Comparison of ENCODE assay signal across 21 cellular contexts in genomic region chr16:84768061-84768797, GRCh38. TPM values are rescaled to one million over a fixed set of nuclear protein-coding genes. Genes with fewer than 3 reads are reported as not detected.
DNase-seq lines count a peak whose midpoint lies in the region; ATAC-seq, FAIRE-seq and TF ChIP-seq lines count a peak whose summit lies in the region.
"Had no signal": no experiment of that assay in that cellular context is flagged by ENCODE, and none has a peak within 500 bp of the region (broad histone marks: within the 10 kb centered on the region; RNA-seq: fewer than 3 reads in every experiment).

No MANE protein-coding gene starts in this region.

- FAIRE-seq in K562 (lab: Jason Lieb, UNC): no peak

- H4K91ac ChIP-seq in IMR-90 (ENCODE audit: insufficient read depth, low read depth, low read length): no peak overlapping the region

- peaks cover 8% of the 10 kb centered on the region; the same call in 1 of the 3 replicates for H3K79me2 ChIP-seq in K562 (ENCODE audit: control insufficient read depth, insufficient read depth, low read length)

- dilution Hi-C loops in IMR-90 (cut with HindIII; ENCODE audit: low sequenced_read_pairs, unreplicated experiment): no loop called here

- peaks cover 55% of the 10 kb centered on the region for H3K36me3 ChIP-seq in IMR-90 (ENCODE audit: control insufficient read depth, insufficient read depth, low read length)
- H3K36me3 ChIP-seq in K562 (ENCODE audit: control insufficient read depth, insufficient read depth, low read length): peaks cover 90% of the 10 kb centered on the region
- H3K36me3 ChIP-seq: uterus had no signal

- TF ChIP-seq RAD21 in IMR-90 (IDR thresholded peaks at IDR 0.05; ENCODE audit: low read length) (no peak), K562 (CRISPR knock-in tag; conservative IDR thresholded peaks at IDR 0.05 in 1 of 2, IDR thresholded peaks at IDR 0.05 in 1 of 2) (no peak)

- no peak overlapping the region for H4K8ac ChIP-seq in IMR-90 (ENCODE audit: low read depth in 2 of 2, low read length in 2 of 2)

- H3K4me3 ChIP-seq in IMR-90 (ENCODE audit: insufficient read depth, low read depth, low read length): no peak overlapping the region
- no peak overlapping the region for H3K4me3 ChIP-seq in K562
- H3K4me3 ChIP-seq: dorsolateral prefrontal cortex, left lung, neural progenitor cell, suprapubic skin, uterus had no signal

- H3K9me3 ChIP-seq in IMR-90 (ENCODE audit: control insufficient read depth, insufficient read depth, low read length) (no peaks in the 10 kb centered on the region), K562 (replicated peaks; ENCODE audit: control insufficient read depth, insufficient read depth, low read depth, low read length) (no peaks in the 10 kb centered on the region)
- H3K9me3 ChIP-seq: left lung, suprapubic skin, uterus had no signal

- no peaks in the 10 kb centered on the region for H3K9me3 Mint-ChIP-seq in activated T-cell treated with anti-CD3 and anti-CD28 coated beads, Interleukin-2, amount 50 U/mL, for 72 hours
- H3K9me3 Mint-ChIP-seq: activated B cell treated with CpG ODN at 0.5 μM for 24 hours, neural progenitor cell had no signal

- H3K4me1 ChIP-seq in IMR-90 (ENCODE audit: control insufficient read depth, insufficient read depth, low read length): peaks cover 24% of the 10 kb centered on the region
- H3K4me1 ChIP-seq in K562 (replicated peaks in 1 of 2; ENCODE audit: control insufficient read depth in 2 of 2, insufficient read depth in 2 of 2, low read length in 2 of 2): no peaks in the 10 kb centered on the region
- H3K4me1 ChIP-seq: neural progenitor cell, suprapubic skin, uterus had no signal

- intact Hi-C loops in IMR-90 (cut with micrococcal nuclease) (no loop called here), K562 (cut with micrococcal nuclease) (no loop called here), sciatic nerve (cut with DNase I) (no loop called here)

- no peaks in the 10 kb centered on the region for H3K27me3 Mint-ChIP-seq in activated T-cell treated with anti-CD3 and anti-CD28 coated beads, Interleukin-2, amount 50 U/mL, for 72 hours (ENCODE audit: low read depth)
- H3K27me3 Mint-ChIP-seq: activated B cell treated with CpG ODN at 0.5 μM for 24 hours had no signal

- POLR2A ChIA-PET in IMR-90 (lab: Charles Lee; ENCODE audit: unreplicated experiment) (no interaction called here), K562 (lab: Yijun Ruan, JAX) (interaction anchor here (1.1 to 1.3 kb wide), 2 partner anchors 13 to 21 kb away, joined by 3 read pairs; no protein-coding TSS in a partner anchor)

- TF ChIP-seq CTCF in IMR-90 (conservative IDR thresholded peaks at IDR 0.05; ENCODE audit: low read depth, low read length) (no peak), K562 (IDR thresholded peaks at IDR 0.05 in 2 of 3, conservative IDR thresholded peaks at IDR 0.05 in 1 of 3; ENCODE audit: insufficient read depth in 2 of 3, low read depth in 1 of 3, low read length in 3 of 3) (no peak)

- H4K20me1 ChIP-seq in IMR-90 (ENCODE audit: insufficient read depth, low read length): no peaks in the 10 kb centered on the region
- peaks cover 7% of the 10 kb centered on the region; the same call in 1 of the 2 replicates for H4K20me1 ChIP-seq in K562 (replicated peaks; ENCODE audit: control insufficient read depth, insufficient read depth, low read length)

- H3K14ac ChIP-seq in IMR-90 (replicated peaks; ENCODE audit: low read depth, low read length): no peak overlapping the region

- H3K27me3 ChIP-seq in IMR-90 (ENCODE audit: control insufficient read depth, insufficient read depth, low read length) (no peaks in the 10 kb centered on the region), K562 (ENCODE audit: control insufficient read depth in 2 of 2, insufficient read depth in 2 of 2, low read length in 2 of 2) (no peaks in the 10 kb centered on the region)
- H3K27me3 ChIP-seq: dorsolateral prefrontal cortex, left lung, neural progenitor cell, suprapubic skin, uterus had no signal

- DNase-seq in activated T-cell treated with anti-CD3 and anti-CD28 coated beads, Interleukin-2, amount 50 U/mL, for 72 hours: no peak
- no peak for DNase-seq in activated T-cell treated with anti-CD3 and anti-CD28 coated beads, Interleukin-2, amount 50 U/mL, for 1 hour
- DNase-seq in IMR-90: no peak
- DNase-seq in K562 (ENCODE audit: extremely low read depth in 1 of 4, low spot score in 3 of 4): no peak
- no peak for DNase-seq in sciatic nerve (ENCODE audit: low spot score)
- no peak for DNase-seq in NOMO-1 treated with DMSO at 0.1 percent for 48 hours (lab: John Stamatoyannopoulos, UW; ENCODE audit: unreplicated experiment)
- DNase-seq in cerebellar nuclear complex (lab: John Stamatoyannopoulos, UW): no peak
- DNase-seq in dedifferentiated amniotic fluid mesenchymal stem cell (ENCODE audit: extremely low spot score): no peak
- DNase-seq: ACHN; activated B cell treated with CpG ODN at 0.5 μM for 24 hours; DMS79 treated with DMSO at 0.1 percent for 48 hours; dorsolateral prefrontal cortex; erythroblast; left lung; NCI-H1436; NCI-H69; stimulated activated CD4-positive, alpha-beta T cell treated with anti-CD3 and anti-CD28 coated beads, Interleukin-12 subunit alpha, Interleukin-12 subunit beta, amount 100 ng/mL, for 4 hours; uterus had no signal

- peaks cover 37 to 70% of the 10 kb centered on the region in 2 experiments; a peak in 3 of 4 replicates for H3K79me1 ChIP-seq in IMR-90 (ENCODE audit: low read depth in 1 of 2, low read length in 2 of 2)

- H3K4me3 Mint-ChIP-seq in activated T-cell treated with anti-CD3 and anti-CD28 coated beads, Interleukin-2, amount 50 U/mL, for 72 hours: peak overlapping the region in 1 of 2 donors; percentile 30
- H3K4me3 Mint-ChIP-seq: activated B cell treated with CpG ODN at 0.5 μM for 24 hours, neural progenitor cell had no signal

- H3K18ac ChIP-seq in IMR-90 (ENCODE audit: low read depth, low read length): peak overlapping the region; percentile 53

- no peak overlapping the region for H2BK120ac ChIP-seq in IMR-90 (ENCODE audit: low read depth, low read length)

- H3K9ac ChIP-seq in IMR-90 (ENCODE audit: low read depth, low read length) (no peak overlapping the region), K562 (ENCODE audit: insufficient read depth in 1 of 2, low read depth in 2 of 2, low read length in 2 of 2) (no peak overlapping the region)
- H3K9ac ChIP-seq: neural progenitor cell had no signal

- no peak overlapping the region for H3K4me2 ChIP-seq in IMR-90 (ENCODE audit: low read depth, low read length)
- no peak overlapping the region for H3K4me2 ChIP-seq in K562 (ENCODE audit: insufficient read depth, low read length)
- H3K4me2 ChIP-seq: neural progenitor cell had no signal

- in situ Hi-C loops in IMR-90 (cut with MboI; ENCODE audit: low sequenced_read_pairs): no loop called here
- in situ Hi-C loops in K562 (cut with MboI): no loop called here

- no peak for TF ChIP-seq POLR2A in IMR-90 (IDR thresholded peaks at IDR 0.05; ENCODE audit: low read depth, low read length)
- no peak for TF ChIP-seq POLR2A in K562 (conservative IDR thresholded peaks at IDR 0.05)

- no peak overlapping the region for H2BK5ac ChIP-seq in IMR-90 (ENCODE audit: low read depth, low read length, poor library complexity, severe bottlenecking)

- H3K9me1 ChIP-seq in IMR-90 (ENCODE audit: insufficient read depth, low read length): peaks cover 21% of the 10 kb centered on the region
- H3K9me1 ChIP-seq in K562 (ENCODE audit: control insufficient read depth, insufficient read depth, low read length): no peaks in the 10 kb centered on the region

- TF ChIP-seq EP300 in K562 (IDR thresholded peaks at IDR 0.05; ENCODE audit: low read length): no peak

- H3K36me3 Mint-ChIP-seq in activated T-cell treated with anti-CD3 and anti-CD28 coated beads, Interleukin-2, amount 50 U/mL, for 72 hours (ENCODE audit: insufficient read depth in 2 of 2): peaks cover 19 to 48% of the 10 kb centered on the region in 2 donors

- no peak overlapping the region for H2AFZ ChIP-seq in IMR-90 (replicated peaks; ENCODE audit: low read length, poor library complexity)
- H2AFZ ChIP-seq in K562 (ENCODE audit: low read depth, low read length): no peak overlapping the region
- H2AFZ ChIP-seq: neural progenitor cell had no signal

- no peak overlapping the region for H3K56ac ChIP-seq in IMR-90 (ENCODE audit: extremely low read depth, insufficient read depth, low read length)

- H2AK5ac ChIP-seq in IMR-90 (ENCODE audit: low read depth, low read length): no peak overlapping the region

- CTCF ChIA-PET in IMR-90 (lab: Yijun Ruan, JAX) (interaction anchor here (0.9 to 1.0 kb wide), 2 partner anchors 13 to 30 kb away, joined by 3 read pairs; no protein-coding TSS in a partner anchor), K562 (lab: Yijun Ruan, JAX; ENCODE audit: low intra/inter-chr PET ratio) (no interaction called here)

- peaks cover 52% of the 10 kb centered on the region for H3K4me1 Mint-ChIP-seq in activated T-cell treated with anti-CD3 and anti-CD28 coated beads, Interleukin-2, amount 50 U/mL, for 72 hours (ENCODE audit: low read depth)
- H3K4me1 Mint-ChIP-seq: activated B cell treated with CpG ODN at 0.5 μM for 24 hours, neural progenitor cell had no signal

- BruUV-seq in IMR-90 (replicated peaks; lab: Mats Ljungman, UMichigan) (no TSS peak), K562 (replicated peaks; lab: Mats Ljungman, UMichigan) (no TSS peak)

- no peak overlapping the region for H3K23ac ChIP-seq in IMR-90 (ENCODE audit: low read depth, low read length)

- peak overlapping the region; percentile 72 for H3K27ac Mint-ChIP-seq in activated T-cell treated with anti-CD3 and anti-CD28 coated beads, Interleukin-2, amount 50 U/mL, for 72 hours
- H3K27ac Mint-ChIP-seq: activated B cell treated with CpG ODN at 0.5 μM for 24 hours, neural progenitor cell had no signal

- H2AK9ac ChIP-seq in IMR-90 (replicated peaks; ENCODE audit: low read depth, low read length, poor library complexity): no peak overlapping the region

- H2BK20ac ChIP-seq in IMR-90 (ENCODE audit: low read depth, low read length): no peak overlapping the region

- no peak overlapping the region for H3K4ac ChIP-seq in IMR-90 (ENCODE audit: low read depth, low read length)

- no peak overlapping the region for H2BK15ac ChIP-seq in IMR-90 (ENCODE audit: low read depth, low read length)

- peak overlapping the region; percentile 52; the same call in 1 of the 2 replicates for H3K27ac ChIP-seq in IMR-90 (ENCODE audit: insufficient read depth, low read length)
- H3K27ac ChIP-seq in K562 (ENCODE audit: extremely low read depth, low read depth, low read length): no peak overlapping the region
- H3K27ac ChIP-seq: left lung, suprapubic skin had no signal

- H4K5ac ChIP-seq in IMR-90 (ENCODE audit: low read depth, low read length): no peak overlapping the region

- no CpG with 5 or more reads among the region's 4 CpGs for WGBS in IMR-90 (ENCODE audit: extremely low coverage in 2 of 2, insufficient read length in 1 of 2), 2 experiments
- 87% methylated on average over 4 of the region's 4 CpGs for WGBS in K562 (ENCODE audit: insufficient coverage, low coverage, missing lambda C conversion rate)

- ATAC-seq in activated T-cell treated with anti-CD3 and anti-CD28 coated beads, Interleukin-2, amount 50 U/mL, for 72 hours (replicated peaks in 1 of 2): no peak
- ATAC-seq in IMR-90 (ENCODE audit: low read depth) (no peak), K562 (no peak), sciatic nerve (peak; percentile 25)
- ATAC-seq: left lung, Right ventricle myocardium inferior had no signal

RNA-seq across cellular contexts. Expression of gene CRISPLD2, which starts 51.6 kb away (rescaled TPM):
- total RNA-seq in activated T-cell treated with anti-CD3 and anti-CD28 coated beads, Interleukin-2, amount 50 U/mL, for 72 hours: under 1 TPM; 0.38 to 0.51 TPM
- total RNA-seq in IMR-90 (2012; rRNA removed) (35.0 and 37.5 TPM in 2 replicates), K562 (2014; rRNA removed) (0.12 TPM in 1 of 2 replicates, not detected in the other), K562 (2014; rRNA removed; fragmentation: Illumina TruSeq; extraction: Trizol) (0.04 and 0.10 TPM in 2 replicates), K562 (2015; rRNA removed; fragmentation: Illumina TruSeq; extraction: Trizol) (not detected in 2 replicates), K562 (2021) (0.22 and 0.24 TPM in 2 replicates), sciatic nerve (118 TPM)
- polyA plus RNA-seq in IMR-90 (2012; rRNA removed) (21.3 and 23.1 TPM in 2 replicates), K562 (2011; rRNA removed) (0.05 TPM in 1 of 2 replicates, not detected in the other), K562 (2014; fragmentation: Illumina TruSeq; extraction: Trizol) (0.03 and 0.06 TPM in 2 replicates), K562 (2014; fragmentation: Nextera tagmentation; extraction: Ambion mirVana) (under 1 TPM in 1 of 2 experiments, not detected in 1; 0.03 TPM), K562 (2014; rRNA removed) (0.08 TPM in 1 of 2 replicates, not detected in the other)
- polyA plus RNA-seq in IMR-90 (2012; cell fraction: cytosol; rRNA removed): 17.6 and 30.1 TPM in 2 replicates
- 26.7 and 30.7 TPM in 2 replicates for polyA plus RNA-seq in IMR-90 (2012; cell fraction: nucleus; rRNA removed; ENCODE audit: low replicate concordance)
- total RNA-seq in K562 (2011; cell fraction: chromatin; rRNA removed; ENCODE audit: low replicate concordance): 0.42 TPM in 1 of 2 replicates, not detected in the other
- 0.13 and 0.17 TPM in 2 replicates for total RNA-seq in K562 (2011; cell fraction: nucleolus; rRNA removed)
- 0.31 TPM in 1 of 2 replicates, not detected in the other for total RNA-seq in K562 (2011; cell fraction: nucleoplasm; rRNA removed)
- polyA plus RNA-seq in K562 (2011; cell fraction: cytosol; rRNA removed): 0.03 and 0.19 TPM in 2 replicates
- 0.34 TPM in 1 of 2 replicates, not detected in the other for polyA plus RNA-seq in K562 (2011; cell fraction: nucleus; rRNA removed)
- polyA plus RNA-seq in K562 (2012): 0.07 and 0.16 TPM in 2 replicates
- polyA minus RNA-seq in K562 (2011; rRNA and poly(A)+ RNA removed): 0.04 and 0.06 TPM in 2 replicates
- not detected in 2 replicates for polyA minus RNA-seq in K562 (2011; cell fraction: cytosol; rRNA and poly(A)+ RNA removed)
- 0.27 TPM in 1 of 2 replicates, not detected in the other for polyA minus RNA-seq in K562 (2011; cell fraction: nucleus; rRNA and poly(A)+ RNA removed)
- total RNA-seq: activated B cell treated with CpG ODN at 0.5 μM for 24 hours had no signal

Comparison
In these comparisons a context has a peak if more than half of its experiments do, and no peak if none do; other contexts are left out.
1. RNA of gene CRISPLD2, which starts 51.6 kb away (total RNA-seq): 118 TPM in sciatic nerve (single experiment) and 35.0 to 37.5 TPM in IMR-90; 0.38 to 0.51 TPM in activated T-cell treated with anti-CD3 and anti-CD28 coated beads, Interleukin-2, amount 50 U/mL, for 72 hours and 0.04 to 0.42 TPM in K562; every median in the first group is over 10 times any median in the second.